20 cellular contexts compared by ENCODE assay signal in genomic region chr11:113148652-113149051, GRCh38.
A peak's percentile ranks its signal among the peaks of the same experiment; 100 is the strongest.
DNase-seq lines count a peak whose midpoint lies in the region; ATAC-seq and TF ChIP-seq lines count a peak whose summit lies in the region.
"Had no signal": no experiment of that assay in that cellular context is flagged by ENCODE, and none has a peak within 500 bp of the region (broad histone marks: within the 10 kb centered on the region; RNA-seq: fewer than 3 reads in every experiment).

No MANE protein-coding gene starts in this region.

- no peak overlapping the region for H2AFZ ChIP-seq in GM23338
- H2AFZ ChIP-seq: PC-9 had no signal

- H3K4me2 ChIP-seq in GM23338, result no peak overlapping the region
- H3K4me2 ChIP-seq: PC-9 had no signal

- no peak overlapping the region for H3K4me3 ChIP-seq in GM23338
- no peak overlapping the region for H3K4me3 ChIP-seq in dorsolateral prefrontal cortex
- H3K4me3 ChIP-seq: PC-9 had no signal

- no peak overlapping the region; the same call in 1 of the 2 replicates for H3K27ac Mint-ChIP-seq in GM23338
- H3K27ac Mint-ChIP-seq in WTC11, result no peak overlapping the region

- POLR2A ChIA-PET in WTC11 (lab: Charles Lee), result no interaction called here

- ATAC-seq in GM23338 (no peak; the same call in 2 of the 3 replicates), WTC11 (0 out of 2 replicates have a peak, but pooled peaks have one; percentile 22), Right ventricle myocardium superior (ENCODE audit: poor library complexity) (no peak), GM18868 (IDR thresholded peaks at IDR 0.05; ENCODE audit: unreplicated experiment) (no peak)
- ATAC-seq: Right ventricle myocardium inferior had no signal

- no peaks in the 10 kb centered on the region for H3K36me3 ChIP-seq in GM23338 (ENCODE audit: insufficient read depth)

- no peaks in the 10 kb centered on the region for H3K79me2 ChIP-seq in GM23338 (replicated peaks; ENCODE audit: insufficient read depth)

- DNase-seq in GM23338 (ENCODE audit: low spot score), result peak; percentile 17
- no peak for DNase-seq in WTC11 (ENCODE audit: low spot score)
- no peak for DNase-seq in dorsolateral prefrontal cortex
- peak; percentile 39 for DNase-seq in midbrain (lab: John Stamatoyannopoulos, UW)
- no peak for DNase-seq in SKM-1 treated with dmso at 0.1 percent for 144 hours (lab: John Stamatoyannopoulos, UW; ENCODE audit: unreplicated experiment)
- DNase-seq in Right ventricle myocardium superior, result no peak
- no peak for DNase-seq in GM03348 (ENCODE audit: low spot score)
- DNase-seq: Calu3, GOT3, HCEC 1CT, KBM-7, MV-4-11, NCI-H1105, NCI-H1436 treated with DMSO at 0.1 percent for 48 hours, NCI-H187 treated with DMSO at 0.1 percent for 48 hours, NCI-H446 treated with DMSO at 0.1 percent for 48 hours, NCI-H526, PC-9 had no signal

- intact Hi-C loops in dorsolateral prefrontal cortex (cut with DNase I), result no loop called here
- intact Hi-C loops in Right ventricle myocardium superior (cut with DNase I), result no loop called here

- H3K27me3 Mint-ChIP-seq in GM23338 (ENCODE audit: insufficient read depth, low read depth, poor library complexity) (peaks cover 5% of the 10 kb centered on the region), WTC11 (ENCODE audit: low read depth) (no peaks in the 10 kb centered on the region)

- TF ChIP-seq CTCF in GM23338 (conservative IDR thresholded peaks at IDR 0.05; ENCODE audit: low read depth in 2 of 2) (no peak), WTC11 (IDR thresholded peaks at IDR 0.05) (no peak), dorsolateral prefrontal cortex (IDR thresholded peaks at IDR 0.05 in 54 of 56, conservative IDR thresholded peaks at IDR 0.05 in 2 of 56; ENCODE audit: low read depth in 1 of 56, partially characterized antibody in 56 of 56) (peak in 1 of 56 donors; percentile 11)

- H3K36me3 Mint-ChIP-seq in GM23338 (ENCODE audit: low read depth), result no peaks in the 10 kb centered on the region
- H3K36me3 Mint-ChIP-seq in WTC11, result no peaks in the 10 kb centered on the region

- no peak overlapping the region for H3K27ac ChIP-seq in GM23338 (ENCODE audit: low read depth)
- H3K27ac ChIP-seq in dorsolateral prefrontal cortex, result peak overlapping the region in 57 of 59 donors; percentile 48 to 98 (median 94)
- H3K27ac ChIP-seq: PC-9 had no signal

- H3K4me1 Mint-ChIP-seq in GM23338 (peaks cover 21% of the 10 kb centered on the region; the same call in 2 of the 3 replicates), WTC11 (peaks cover 24% of the 10 kb centered on the region)

- H3K4me3 Mint-ChIP-seq in GM23338, result no peak overlapping the region
- H3K4me3 Mint-ChIP-seq in WTC11, result no peak overlapping the region

- no peaks in the 10 kb centered on the region for H3F3A ChIP-seq in GM23338 (replicated peaks; ENCODE audit: low read depth)

- no peaks in the 10 kb centered on the region for H3K4me1 ChIP-seq in GM23338 (ENCODE audit: insufficient read depth)

- H4K20me1 ChIP-seq in GM23338 (replicated peaks; ENCODE audit: insufficient read depth), result no peaks in the 10 kb centered on the region

- CTCF ChIA-PET in WTC11 (lab: Charles Lee), result no interaction called here

- H3K9me3 Mint-ChIP-seq in GM23338 (no peaks in the 10 kb centered on the region), WTC11 (no peaks in the 10 kb centered on the region)

- H3K27me3 ChIP-seq in GM23338 (ENCODE audit: insufficient read depth) (no peaks in the 10 kb centered on the region), dorsolateral prefrontal cortex (no peaks in the 10 kb centered on the region)

- H3K9me2 ChIP-seq in GM23338 (ENCODE audit: insufficient read depth), result no peaks in the 10 kb centered on the region

TF ChIP-seq in GM23338, 12 proteins besides CTCF, POLR2A, EP300 and RAD21:
- TF ChIP-seq NANOG (IDR thresholded peaks at IDR 0.05; ENCODE audit: borderline replicate concordance) (no peak), JUNB (IDR thresholded peaks at IDR 0.05; ENCODE audit: unreplicated experiment) (no peak), ZNF331 (CRISPR knock-in tag; IDR thresholded peaks at IDR 0.05; ENCODE audit: low read depth) (no peak)

TF ChIP-seq in WTC11, 78 proteins besides CTCF, POLR2A, EP300 and RAD21:
- TF ChIP-seq ZNF317 (CRISPR knock-in tag; IDR thresholded peaks at IDR 0.05; ENCODE audit: borderline replicate concordance, low read depth) (no peak), OVOL2 (CRISPR knock-in tag; IDR thresholded peaks at IDR 0.05; ENCODE audit: borderline replicate concordance) (no peak), NFATC4 (CRISPR knock-in tag; IDR thresholded peaks at IDR 0.05) (no peak), CREB1 (CRISPR knock-in tag; IDR thresholded peaks at IDR 0.05) (no peak), HMGXB4 (CRISPR knock-in tag; IDR thresholded peaks at IDR 0.05) (no peak), TP53 (CRISPR knock-in tag; IDR thresholded peaks at IDR 0.05) (no peak), ZNF138 (CRISPR knock-in tag; conservative IDR thresholded peaks at IDR 0.05) (no peak), KAT7 (CRISPR knock-in tag; IDR thresholded peaks at IDR 0.05; ENCODE audit: borderline replicate concordance) (no peak), RORB (CRISPR knock-in tag; IDR thresholded peaks at IDR 0.05) (no peak), PRDM15 (CRISPR knock-in tag; IDR thresholded peaks at IDR 0.05) (no peak), ZNF671 (CRISPR knock-in tag; IDR thresholded peaks at IDR 0.05) (no peak), TEAD4 (CRISPR knock-in tag; IDR thresholded peaks at IDR 0.05) (no peak), IRF2 (CRISPR knock-in tag; IDR thresholded peaks at IDR 0.05; ENCODE audit: borderline replicate concordance, low read depth) (no peak), NR3C1 (CRISPR knock-in tag; conservative IDR thresholded peaks at IDR 0.05; ENCODE audit: low read depth) (no peak), ZNF423 (CRISPR knock-in tag; IDR thresholded peaks at IDR 0.05) (no peak), ATF1 (CRISPR knock-in tag; IDR thresholded peaks at IDR 0.05) (no peak), ZBTB21 (CRISPR knock-in tag; IDR thresholded peaks at IDR 0.05; ENCODE audit: borderline replicate concordance) (no peak), ZNF396 (CRISPR knock-in tag; IDR thresholded peaks at IDR 0.05; ENCODE audit: borderline replicate concordance) (no peak), GABPB1 (CRISPR knock-in tag; IDR thresholded peaks at IDR 0.05) (no peak), MXD4 (CRISPR knock-in tag; IDR thresholded peaks at IDR 0.05; ENCODE audit: borderline replicate concordance) (no peak)

Comparison
In these comparisons a context has a peak if more than half of its experiments do, and no peak if none do; other contexts are left out.
1. DNase-seq: peak in GM23338 (single experiment) and midbrain (single experiment); none in WTC11 (single experiment), dorsolateral prefrontal cortex (0 of 10), SKM-1 treated with dmso at 0.1 percent for 144 hours (single experiment), Right ventricle myocardium superior (single experiment) and GM03348 (single experiment).